In genomic region chr10:78304091-78305045, GRCh38 we compare ENCODE assay signal across 13 cellular contexts.
A peak's percentile ranks its signal among the peaks of the same experiment; 100 is the strongest.
DNase-seq lines count a peak whose midpoint lies in the region; TF ChIP-seq lines count a peak whose summit lies in the region.
"Had no signal": no experiment of that assay in that cellular context is flagged by ENCODE, and none has a peak within 500 bp of the region (broad histone marks: within the 10 kb centered on the region; RNA-seq: fewer than 3 reads in every experiment).

No MANE protein-coding gene starts in this region.

- H3K4me1 Mint-ChIP-seq in activated CD4-positive, alpha-beta memory T cell treated with anti-CD3 and anti-CD28 coated beads, Interleukin-2, amount 10 ng/mL, durations not matched to agents 7 days and 5 days, result peaks cover 18% of the 10 kb centered on the region
- peaks cover 11% of the 10 kb centered on the region for H3K4me1 Mint-ChIP-seq in activated CD4-positive, alpha-beta memory T cell treated with anti-CD3 and anti-CD28 coated beads for 36 hours (ENCODE audit: low read depth)
- peaks cover 25% of the 10 kb centered on the region for H3K4me1 Mint-ChIP-seq in mesothelial cell of epicardium

- no peak overlapping the region for H3K27ac Mint-ChIP-seq in activated CD4-positive, alpha-beta memory T cell treated with anti-CD3 and anti-CD28 coated beads, Interleukin-2, amount 10 ng/mL, durations not matched to agents 7 days and 5 days
- no peak overlapping the region for H3K27ac Mint-ChIP-seq in activated CD4-positive, alpha-beta memory T cell treated with anti-CD3 and anti-CD28 coated beads for 36 hours
- no peak overlapping the region for H3K27ac Mint-ChIP-seq in mesothelial cell of epicardium

- H3K9ac ChIP-seq in stomach smooth muscle (ENCODE audit: low read length in 2 of 2), result no peak overlapping the region

- intact Hi-C loops in activated CD4-positive, alpha-beta memory T cell treated with anti-CD3 and anti-CD28 coated beads for 36 hours (cut with micrococcal nuclease), result loop anchor here (5.0 to 10.0 kb wide), 4 partner anchors 350 to 1143 kb away; partner anchors contain the start of gene ZCCHC24
- intact Hi-C loops in A673 (cut with micrococcal nuclease; ENCODE audit: unreplicated experiment), result loop anchor here (5.0 kb wide), 1 partner anchor 257 kb away; no protein-coding TSS in a partner anchor

- no peak overlapping the region for H3K4me3 ChIP-seq in stomach smooth muscle (ENCODE audit: low read length in 2 of 2)
- no peak overlapping the region for H3K4me3 ChIP-seq in A673 (ENCODE audit: low read depth, low read length, poor library complexity, severe bottlenecking)
- no peak overlapping the region for H3K4me3 ChIP-seq in foreskin fibroblast (ENCODE audit: low read depth in 1 of 2, low read length in 2 of 2)
- H3K4me3 ChIP-seq: body of pancreas, lung had no signal

- no peaks in the 10 kb centered on the region for H3K27me3 ChIP-seq in stomach smooth muscle (ENCODE audit: control insufficient read depth in 1 of 2, insufficient read depth in 2 of 2, low read length in 2 of 2)
- peaks cover 13% of the 10 kb centered on the region for H3K27me3 ChIP-seq in A673 (replicated peaks; ENCODE audit: insufficient read depth, low read depth, low read length, poor library complexity)
- H3K27me3 ChIP-seq: body of pancreas, pancreas had no signal

- CTCF ChIA-PET in activated CD4-positive, alpha-beta memory T cell treated with anti-CD3 and anti-CD28 coated beads, Interleukin-2, amount 10 ng/mL, durations not matched to agents 7 days and 5 days (lab: Charles Lee), result interaction anchor here (0.8 kb wide), 1 partner anchor 14 kb away, joined by 3 read pairs; no protein-coding TSS in a partner anchor
- CTCF ChIA-PET in activated CD4-positive, alpha-beta memory T cell treated with anti-CD3 and anti-CD28 coated beads for 36 hours (lab: Charles Lee), result interaction anchor here (0.6 to 1.4 kb wide), 9 partner anchors 9 to 891 kb away, joined by 3 to 6 read pairs (median 3); no protein-coding TSS in a partner anchor
- CTCF ChIA-PET in A673 (lab: Charles Lee), result no interaction called here

- peak; percentile 15 for DNase-seq in activated CD4-positive, alpha-beta memory T cell treated with anti-CD3 and anti-CD28 coated beads, Interleukin-2, amount 10 ng/mL, durations not matched to agents 7 days and 5 days
- DNase-seq in activated CD4-positive, alpha-beta memory T cell treated with anti-CD3 and anti-CD28 coated beads for 36 hours, result no peak
- DNase-seq in activated CD8-positive, alpha-beta memory T cell treated with anti-CD3 and anti-CD28 coated beads, Interleukin-2, amount 50 U/mL, for 48 hours, result peak; percentile 43
- DNase-seq in mesothelial cell of epicardium (ENCODE audit: low spot score in 2 of 2, unreplicated experiment in 2 of 2), result peak in 1 of 2 experiments; percentile 35
- DNase-seq in A673 (ENCODE audit: low spot score), result no peak
- DNase-seq in foreskin fibroblast, result no peak
- no peak for DNase-seq in GM03348 (ENCODE audit: low spot score)

- H3K36me3 ChIP-seq in stomach smooth muscle (ENCODE audit: control insufficient read depth in 2 of 2, insufficient read depth in 2 of 2, low read length in 2 of 2) (no peaks in the 10 kb centered on the region), A673 (ENCODE audit: insufficient read depth, low read length, poor library complexity, severe bottlenecking) (no peaks in the 10 kb centered on the region)
- H3K36me3 ChIP-seq: pancreas had no signal

- no TSS peak for BruUV-seq in A673 (replicated peaks; lab: Mats Ljungman, UMichigan)

- no peaks in the 10 kb centered on the region for H3K9me3 ChIP-seq in stomach smooth muscle (ENCODE audit: control insufficient read depth in 2 of 2, low read length in 2 of 2)
- H3K9me3 ChIP-seq in A673 (ENCODE audit: low read depth, low read length, poor library complexity, severe bottlenecking), result no peaks in the 10 kb centered on the region
- H3K9me3 ChIP-seq: body of pancreas, pancreas had no signal

- peaks cover 51% of the 10 kb centered on the region for H3K4me1 ChIP-seq in stomach smooth muscle (ENCODE audit: control insufficient read depth, insufficient read depth, low read length)
- peaks cover 7% of the 10 kb centered on the region for H3K4me1 ChIP-seq in A673 (ENCODE audit: insufficient read depth, low read length, poor library complexity, severe bottlenecking)

- no peak for TF ChIP-seq CTCF in mesothelial cell of epicardium (IDR thresholded peaks at IDR 0.05; ENCODE audit: unreplicated experiment)
- no peak for TF ChIP-seq CTCF in A673 (conservative IDR thresholded peaks at IDR 0.05; ENCODE audit: low read depth, low read length)
- no peak for TF ChIP-seq CTCF in foreskin fibroblast (IDR thresholded peaks at IDR 0.05; ENCODE audit: low read depth, low read length)

- H3K4me3 Mint-ChIP-seq in activated CD4-positive, alpha-beta memory T cell treated with anti-CD3 and anti-CD28 coated beads, Interleukin-2, amount 10 ng/mL, durations not matched to agents 7 days and 5 days, result no peak overlapping the region
- no peak overlapping the region for H3K4me3 Mint-ChIP-seq in activated CD4-positive, alpha-beta memory T cell treated with anti-CD3 and anti-CD28 coated beads for 36 hours
- peak overlapping the region; percentile 71 for H3K4me3 Mint-ChIP-seq in mesothelial cell of epicardium

- H3K36me3 Mint-ChIP-seq in activated CD4-positive, alpha-beta memory T cell treated with anti-CD3 and anti-CD28 coated beads, Interleukin-2, amount 10 ng/mL, durations not matched to agents 7 days and 5 days (ENCODE audit: low read depth), result no peaks in the 10 kb centered on the region
- H3K36me3 Mint-ChIP-seq in activated CD4-positive, alpha-beta memory T cell treated with anti-CD3 and anti-CD28 coated beads for 36 hours, result no peaks in the 10 kb centered on the region
- no peaks in the 10 kb centered on the region for H3K36me3 Mint-ChIP-seq in mesothelial cell of epicardium

- POLR2A ChIA-PET in activated CD4-positive, alpha-beta memory T cell treated with anti-CD3 and anti-CD28 coated beads, Interleukin-2, amount 10 ng/mL, durations not matched to agents 7 days and 5 days (lab: Charles Lee), result interaction anchor here (1.2 kb wide), 1 partner anchor 268 kb away, joined by 3 read pairs; no protein-coding TSS in a partner anchor
- POLR2A ChIA-PET in activated CD4-positive, alpha-beta memory T cell treated with anti-CD3 and anti-CD28 coated beads for 36 hours (lab: Charles Lee), result no interaction called here
- POLR2A ChIA-PET in A673 (lab: Charles Lee; ENCODE audit: low non-redundant PET), result no interaction called here

- peaks cover 23% of the 10 kb centered on the region for H3K27me3 Mint-ChIP-seq in activated CD4-positive, alpha-beta memory T cell treated with anti-CD3 and anti-CD28 coated beads, Interleukin-2, amount 10 ng/mL, durations not matched to agents 7 days and 5 days
- H3K27me3 Mint-ChIP-seq in activated CD4-positive, alpha-beta memory T cell treated with anti-CD3 and anti-CD28 coated beads for 36 hours, result no peaks in the 10 kb centered on the region
- no peaks in the 10 kb centered on the region for H3K27me3 Mint-ChIP-seq in mesothelial cell of epicardium (ENCODE audit: low read depth)
- H3K27me3 Mint-ChIP-seq: effector memory CD8-positive, alpha-beta T cell had no signal

- H3K27ac ChIP-seq in stomach smooth muscle (ENCODE audit: low read length) (peak overlapping the region; percentile 90), A673 (ENCODE audit: low read depth, low read length, poor library complexity, severe bottlenecking) (no peak overlapping the region)
- H3K27ac ChIP-seq: HL-60 had no signal

- peaks cover 2% of the 10 kb centered on the region for H3K9me3 Mint-ChIP-seq in activated CD4-positive, alpha-beta memory T cell treated with anti-CD3 and anti-CD28 coated beads, Interleukin-2, amount 10 ng/mL, durations not matched to agents 7 days and 5 days
- H3K9me3 Mint-ChIP-seq in activated CD4-positive, alpha-beta memory T cell treated with anti-CD3 and anti-CD28 coated beads for 36 hours, result no peaks in the 10 kb centered on the region
- peaks cover 13% of the 10 kb centered on the region for H3K9me3 Mint-ChIP-seq in mesothelial cell of epicardium
- H3K9me3 Mint-ChIP-seq: effector memory CD8-positive, alpha-beta T cell had no signal

Comparison
In these comparisons a context has a peak if more than half of its experiments do, and no peak if none do; other contexts are left out.
1. DNase-seq: peak in activated CD4-positive, alpha-beta memory T cell treated with anti-CD3 and anti-CD28 coated beads, Interleukin-2, amount 10 ng/mL, durations not matched to agents 7 days and 5 days (single experiment) and activated CD8-positive, alpha-beta memory T cell treated with anti-CD3 and anti-CD28 coated beads, Interleukin-2, amount 50 U/mL, for 48 hours (single experiment); none in activated CD4-positive, alpha-beta memory T cell treated with anti-CD3 and anti-CD28 coated beads for 36 hours (single experiment), A673 (single experiment), foreskin fibroblast (0 of 2) and GM03348 (single experiment).